Comparison of ENCODE assay signal across 22 cellular contexts in genomic region chr10:46175311-46175710, GRCh38.
"Had no signal": no experiment of that assay in that cellular context is flagged by ENCODE, and none has a peak within 500 bp of the region (broad histone marks: within the 10 kb centered on the region; RNA-seq: fewer than 3 reads in every experiment).

No MANE protein-coding gene starts in this region.

- DNase-seq: IMR-90, Karpas-422, KG1, MG63, NCI-H1092, NCI-H1105 treated with DMSO at 0.1 percent for 48 hours, NCI-H1436, NCI-H187, NCI-H2029, NCI-H2081 treated with DMSO at 0.1 percent for 48 hours, NCI-H2171, NCI-H226, NCI-H446, NCI-H510A, NCI-H524 treated with DMSO at 0.1 percent for 48 hours, NCI-H69, NCI-H774, Right ventricle myocardium superior, RPMI8226, SIG-M5 had no signal

- H3K27me3 ChIP-seq: MG63 had no signal

- H3K4me1 ChIP-seq: SJSA1 had no signal

- H3K27ac ChIP-seq: SJSA1, SK-N-MC had no signal

- H3K9me3 ChIP-seq: MG63, SJSA1 had no signal

- H3K4me3 ChIP-seq: MG63, SJSA1, SK-N-MC had no signal

- H3K36me3 ChIP-seq: MG63, SJSA1 had no signal
